In the genomic region with DNA sequence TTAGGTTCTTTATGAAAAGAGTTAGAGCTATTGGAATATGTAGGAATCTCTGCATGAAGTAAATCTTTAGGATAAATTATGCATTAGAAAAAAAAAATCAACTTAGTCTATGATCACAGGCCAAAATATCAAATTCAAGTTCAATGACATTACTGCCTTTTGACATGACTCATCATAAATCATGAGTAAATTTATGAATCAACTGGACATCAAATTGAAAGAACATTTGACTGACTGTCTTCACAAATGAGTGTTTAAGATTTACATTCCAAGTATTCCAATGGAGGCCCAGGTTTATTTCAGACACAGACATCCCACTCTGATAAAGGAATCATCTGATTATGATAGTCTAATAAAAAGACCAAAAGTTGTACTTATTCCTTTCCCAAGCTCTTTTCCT, we compare ENCODE assay signal across 1 cellular context.
TF ChIP-seq lines count a peak whose summit lies in the region.

No MANE protein-coding gene starts in this region.

TF ChIP-seq in IMR-90, 13 proteins besides CTCF, POLR2A, EP300 and RAD21 (continued from another document):
- TF ChIP-seq MAZ (IDR thresholded peaks at IDR 0.05; ENCODE audit: borderline replicate concordance, low read depth, low read length): no peak
- peak; percentile 38; the same call in 1 of the 2 replicates for TF ChIP-seq MAFK (IDR thresholded peaks at IDR 0.05; ENCODE audit: low read depth, low read length)
- 0 out of 2 replicates have a peak, but pooled peaks have one; percentile 14 for TF ChIP-seq FOS (IDR thresholded peaks at IDR 0.05; ENCODE audit: low read depth, low read length)
